ENCODE assay signal across 1 cellular context in the genomic region with DNA sequence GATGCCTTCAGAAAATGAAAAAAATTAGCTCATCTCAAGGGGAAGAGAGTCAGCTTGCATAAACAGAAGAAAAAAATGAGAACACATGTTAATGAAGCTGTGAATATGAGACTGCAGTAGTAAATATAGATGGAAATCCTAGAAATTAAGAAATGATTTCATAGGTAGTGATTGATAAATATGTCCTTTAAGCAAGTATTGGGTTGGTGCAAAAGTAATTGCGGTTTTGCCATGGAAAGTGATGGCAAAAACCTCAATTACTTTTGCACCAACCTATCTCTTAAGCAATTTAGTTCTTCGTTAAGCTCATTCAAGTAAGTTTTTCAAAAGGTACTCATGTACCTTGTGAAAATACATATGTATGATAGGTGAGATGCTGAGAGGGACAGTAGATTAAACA.
TF ChIP-seq lines count a peak whose summit lies in the region.

No MANE protein-coding gene starts in this region.

TF ChIP-seq in HepG2, 621 proteins besides CTCF, POLR2A, EP300 and RAD21 (continued from another document):
- TF ChIP-seq, protein P1, sequence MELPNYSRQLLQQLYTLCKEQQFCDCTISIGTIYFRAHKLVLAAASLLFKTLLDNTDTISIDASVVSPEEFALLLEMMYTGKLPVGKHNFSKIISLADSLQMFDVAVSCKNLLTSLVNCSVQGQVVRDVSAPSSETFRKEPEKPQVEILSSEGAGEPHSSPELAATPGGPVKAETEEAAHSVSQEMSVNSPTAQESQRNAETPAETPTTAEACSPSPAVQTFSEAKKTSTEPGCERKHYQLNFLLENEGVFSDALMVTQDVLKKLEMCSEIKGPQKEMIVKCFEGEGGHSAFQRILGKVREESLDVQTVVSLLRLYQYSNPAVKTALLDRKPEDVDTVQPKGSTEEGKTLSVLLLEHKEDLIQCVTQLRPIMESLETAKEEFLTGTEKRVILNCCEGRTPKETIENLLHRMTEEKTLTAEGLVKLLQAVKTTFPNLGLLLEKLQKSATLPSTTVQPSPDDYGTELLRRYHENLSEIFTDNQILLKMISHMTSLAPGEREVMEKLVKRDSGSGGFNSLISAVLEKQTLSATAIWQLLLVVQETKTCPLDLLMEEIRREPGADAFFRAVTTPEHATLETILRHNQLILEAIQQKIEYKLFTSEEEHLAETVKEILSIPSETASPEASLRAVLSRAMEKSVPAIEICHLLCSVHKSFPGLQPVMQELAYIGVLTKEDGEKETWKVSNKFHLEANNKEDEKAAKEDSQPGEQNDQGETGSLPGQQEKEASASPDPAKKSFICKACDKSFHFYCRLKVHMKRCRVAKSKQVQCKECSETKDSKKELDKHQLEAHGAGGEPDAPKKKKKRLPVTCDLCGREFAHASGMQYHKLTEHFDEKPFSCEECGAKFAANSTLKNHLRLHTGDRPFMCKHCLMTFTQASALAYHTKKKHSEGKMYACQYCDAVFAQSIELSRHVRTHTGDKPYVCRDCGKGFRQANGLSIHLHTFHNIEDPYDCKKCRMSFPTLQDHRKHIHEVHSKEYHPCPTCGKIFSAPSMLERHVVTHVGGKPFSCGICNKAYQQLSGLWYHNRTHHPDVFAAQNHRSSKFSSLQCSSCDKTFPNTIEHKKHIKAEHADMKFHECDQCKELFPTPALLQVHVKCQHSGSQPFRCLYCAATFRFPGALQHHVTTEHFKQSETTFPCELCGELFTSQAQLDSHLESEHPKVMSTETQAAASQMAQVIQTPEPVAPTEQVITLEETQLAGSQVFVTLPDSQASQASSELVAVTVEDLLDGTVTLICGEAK (IDR thresholded peaks at IDR 0.05), result peak; percentile 53
- TF ChIP-seq, protein P1 (CRISPR knock-in tag; IDR thresholded peaks at IDR 0.05), result no peak
